17 cellular contexts compared by ENCODE assay signal in the genomic region with DNA sequence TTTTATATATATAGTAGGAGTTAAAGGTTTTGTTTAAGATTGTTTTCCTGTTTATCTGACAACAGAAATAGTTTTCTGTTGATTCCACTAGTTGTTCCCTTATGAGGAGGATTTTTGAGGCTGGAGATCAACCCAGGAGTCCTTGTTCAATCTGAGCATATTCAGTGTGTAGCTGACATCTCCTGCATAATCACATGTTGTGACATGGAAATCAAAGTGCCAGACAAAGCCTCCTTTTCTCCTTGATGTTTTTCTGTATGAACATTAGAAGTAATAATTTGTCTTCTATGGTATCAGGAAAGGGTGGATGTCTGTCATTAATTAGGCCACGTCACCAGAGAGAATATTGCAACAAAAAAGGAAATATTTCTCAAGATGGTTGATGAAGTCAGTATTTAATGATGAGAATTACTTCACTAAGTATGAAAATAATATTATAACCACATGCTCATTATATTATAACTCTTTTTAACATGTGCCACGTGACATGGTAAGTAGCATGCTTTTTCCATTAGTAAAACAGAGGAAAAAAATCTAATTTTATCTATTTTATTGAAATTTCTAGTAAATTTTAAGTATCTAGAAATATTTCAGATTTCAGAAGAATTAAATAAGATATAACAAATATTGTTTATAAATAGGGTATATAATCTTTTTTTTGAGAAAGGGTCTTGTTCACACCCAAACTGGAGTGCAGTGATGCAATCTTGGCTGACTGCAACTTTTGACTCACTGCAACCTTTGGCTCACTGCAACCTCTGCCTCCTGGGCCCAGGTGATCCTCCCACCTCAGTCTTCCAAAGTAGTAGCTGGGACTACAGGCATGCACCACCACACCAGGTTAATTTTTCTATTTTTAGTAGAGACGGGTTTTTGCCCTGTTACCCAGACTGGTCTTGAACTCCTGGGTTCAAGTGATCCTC.
DNase-seq lines count a peak whose midpoint lies in the region; ATAC-seq, FAIRE-seq and TF ChIP-seq lines count a peak whose summit lies in the region.
"Had no signal": no experiment of that assay in that cellular context is flagged by ENCODE, and none has a peak within 500 bp of the region (broad histone marks: within the 10 kb centered on the region; RNA-seq: fewer than 3 reads in every experiment).

No MANE protein-coding gene starts in this region.

- H3K36me3 Mint-ChIP-seq in MCF 10A (ENCODE audit: insufficient read depth, unreplicated experiment), result no peaks in the 10 kb centered on the region

- CTCF ChIA-PET in MCF 10A (lab: Yijun Ruan, JAX), result no interaction called here
- CTCF ChIA-PET in mammary epithelial cell (lab: Charles Lee; ENCODE audit: low non-redundant PET), result no interaction called here
- CTCF ChIA-PET in K562 (lab: Yijun Ruan, JAX; ENCODE audit: low intra/inter-chr PET ratio), result no interaction called here

- H4K20me1 ChIP-seq in mammary epithelial cell (ENCODE audit: insufficient read depth, low read length) (no peaks in the 10 kb centered on the region), K562 (replicated peaks; ENCODE audit: control insufficient read depth, insufficient read depth, low read length) (no peaks in the 10 kb centered on the region)

- H3K9me3 ChIP-seq in mammary epithelial cell (replicated peaks; ENCODE audit: insufficient read depth, low read length) (no peaks in the 10 kb centered on the region), K562 (replicated peaks; ENCODE audit: control insufficient read depth, insufficient read depth, low read depth, low read length) (no peaks in the 10 kb centered on the region), suprapubic skin (no peaks in the 10 kb centered on the region)

- peaks cover 13% of the 10 kb centered on the region for H3K4me1 ChIP-seq in mammary epithelial cell (ENCODE audit: insufficient read depth, low read length)
- no peaks in the 10 kb centered on the region for H3K4me1 ChIP-seq in K562 (replicated peaks in 1 of 2; ENCODE audit: control insufficient read depth in 2 of 2, insufficient read depth in 2 of 2, low read length in 2 of 2)
- peaks cover 12% of the 10 kb centered on the region for H3K4me1 ChIP-seq in suprapubic skin

- H3K79me2 ChIP-seq in mammary epithelial cell (ENCODE audit: insufficient read depth, low read length) (no peaks in the 10 kb centered on the region), K562 (ENCODE audit: control insufficient read depth, insufficient read depth, low read length) (no peaks in the 10 kb centered on the region)

- H3K4me3 ChIP-seq in mammary epithelial cell (replicated peaks in 1 of 3; ENCODE audit: insufficient read depth in 1 of 3, low read depth in 2 of 3, low read length in 3 of 3), result no peak overlapping the region
- no peak overlapping the region for H3K4me3 ChIP-seq in K562
- H3K4me3 ChIP-seq in suprapubic skin, result no peak overlapping the region

- no peaks in the 10 kb centered on the region for H3K9me3 Mint-ChIP-seq in MCF 10A (ENCODE audit: unreplicated experiment)
- H3K9me3 Mint-ChIP-seq: HFFc6 had no signal

- H3K4me3 Mint-ChIP-seq in MCF 10A (ENCODE audit: unreplicated experiment), result no peak overlapping the region
- H3K4me3 Mint-ChIP-seq: HFFc6 had no signal

- no peak for TF ChIP-seq POLR2A in K562 (conservative IDR thresholded peaks at IDR 0.05)
- no peak for TF ChIP-seq POLR2A in suprapubic skin (IDR thresholded peaks at IDR 0.05)

- TF ChIP-seq RAD21 in K562 (CRISPR knock-in tag; conservative IDR thresholded peaks at IDR 0.05 in 1 of 2, IDR thresholded peaks at IDR 0.05 in 1 of 2), result no peak

- H3K4me2 ChIP-seq in mammary epithelial cell (ENCODE audit: insufficient read depth, low read depth, low read length) (no peak overlapping the region), K562 (ENCODE audit: insufficient read depth, low read length) (no peak overlapping the region)

- 62% methylated on average over 3 of the region's 3 CpGs for WGBS in mammary epithelial cell (ENCODE audit: low coverage, missing lambda C conversion rate)
- WGBS in K562 (ENCODE audit: insufficient coverage, low coverage, missing lambda C conversion rate), result 24% methylated on average over 3 of the region's 3 CpGs
- WGBS in suprapubic skin, result 74% methylated on average over 3 of the region's 3 CpGs

- POLR2A ChIA-PET in MCF 10A (lab: Yijun Ruan, JAX), result no interaction called here
- POLR2A ChIA-PET in K562 (lab: Yijun Ruan, JAX), result no interaction called here

- H3K36me3 ChIP-seq in mammary epithelial cell (ENCODE audit: insufficient read depth, low read length) (no peaks in the 10 kb centered on the region), K562 (ENCODE audit: control insufficient read depth, insufficient read depth, low read length) (no peaks in the 10 kb centered on the region), suprapubic skin (no peaks in the 10 kb centered on the region)

- no peak for TF ChIP-seq EP300 in K562 (IDR thresholded peaks at IDR 0.05; ENCODE audit: low read length)
- no peak for TF ChIP-seq EP300 in suprapubic skin (IDR thresholded peaks at IDR 0.05)

- dilution Hi-C loops in mammary epithelial cell (cut with HindIII; ENCODE audit: low sequenced_read_pairs), result no loop called here

- H3K27ac Mint-ChIP-seq in MCF 10A (ENCODE audit: low read depth, unreplicated experiment), result no peak overlapping the region
- H3K27ac Mint-ChIP-seq: HFFc6 had no signal

- H3K27ac ChIP-seq in mammary epithelial cell (ENCODE audit: insufficient read depth, low read depth, low read length) (no peak overlapping the region), K562 (ENCODE audit: extremely low read depth, low read depth, low read length) (no peak overlapping the region), suprapubic skin (peak overlapping the region; percentile 65)

- H3K4me1 Mint-ChIP-seq in MCF 10A (ENCODE audit: insufficient read depth, unreplicated experiment), result peaks cover 6% of the 10 kb centered on the region

- H3K9ac ChIP-seq in mammary epithelial cell (ENCODE audit: insufficient read depth, low read length) (no peak overlapping the region), K562 (ENCODE audit: insufficient read depth in 1 of 2, low read depth in 2 of 2, low read length in 2 of 2) (no peak overlapping the region)

- H3K27me3 ChIP-seq in mammary epithelial cell (ENCODE audit: insufficient read depth, low read length) (no peaks in the 10 kb centered on the region), K562 (ENCODE audit: control insufficient read depth in 2 of 2, insufficient read depth in 2 of 2, low read length in 2 of 2) (no peaks in the 10 kb centered on the region), suprapubic skin (no peaks in the 10 kb centered on the region)

- BruUV-seq in MCF 10A (replicated peaks; lab: Mats Ljungman, UMichigan) (no TSS peak), mammary epithelial cell (replicated peaks; lab: Mats Ljungman, UMichigan) (no TSS peak), K562 (replicated peaks; lab: Mats Ljungman, UMichigan) (no TSS peak)

- no peak for ATAC-seq in K562
- ATAC-seq: Panc1, Right ventricle myocardium inferior, SK-N-SH treated with all-trans-retinoic acid at 6 μM for 48 hours had no signal

- no peaks in the 10 kb centered on the region for H3K9me1 ChIP-seq in K562 (ENCODE audit: control insufficient read depth, insufficient read depth, low read length)

- peak; percentile 35 for DNase-seq in MCF 10A (ENCODE audit: unreplicated experiment)
- no peak for DNase-seq in mammary epithelial cell
- DNase-seq in K562 (ENCODE audit: extremely low read depth in 1 of 4, low spot score in 3 of 4), result no peak
- DNase-seq in fibroblast of peridontal ligament (ENCODE audit: extremely low read depth), result peak; percentile 18
- DNase-seq in suprapubic skin (ENCODE audit: low spot score in 2 of 2), result peak in 1 of 2 donors; percentile 62
- no peak for DNase-seq in NCI-H748 (lab: John Stamatoyannopoulos, UW; ENCODE audit: unreplicated experiment)
- no peak for DNase-seq in CD1c-positive myeloid dendritic cell (ENCODE audit: extremely low spot score)
- DNase-seq in HuH-7.5 (ENCODE audit: low spot score), result no peak
- DNase-seq: C1 segment of cervical spinal cord, GF-D8, HFFc6, MV-4-11, NCI-H1436, NCI-H510A had no signal

- intact Hi-C loops in MCF 10A (cut with micrococcal nuclease), result no loop called here
- intact Hi-C loops in mammary epithelial cell (cut with micrococcal nuclease), result no loop called here
- intact Hi-C loops in K562 (cut with micrococcal nuclease), result no loop called here

- peaks cover 8% of the 10 kb centered on the region for H3K27me3 Mint-ChIP-seq in MCF 10A (ENCODE audit: insufficient read depth, unreplicated experiment)

- in situ Hi-C loops in mammary epithelial cell (cut with MboI; ENCODE audit: low sequenced_read_pairs in 2 of 2), result no loop called here
- in situ Hi-C loops in K562 (cut with MboI), result no loop called here

- no peak for FAIRE-seq in K562 (lab: Jason Lieb, UNC)

- no peak for TF ChIP-seq CTCF in MCF 10A (IDR thresholded peaks at IDR 0.05; ENCODE audit: unreplicated experiment)
- no peak for TF ChIP-seq CTCF in mammary epithelial cell (conservative IDR thresholded peaks at IDR 0.05 in 1 of 2, IDR thresholded peaks at IDR 0.05 in 1 of 2; ENCODE audit: extremely low read depth in 1 of 2, insufficient read depth in 1 of 2, low read depth in 1 of 2, low read length in 2 of 2)
- no peak for TF ChIP-seq CTCF in K562 (IDR thresholded peaks at IDR 0.05 in 2 of 3, conservative IDR thresholded peaks at IDR 0.05 in 1 of 3; ENCODE audit: insufficient read depth in 2 of 3, low read depth in 1 of 3, low read length in 3 of 3)
- TF ChIP-seq CTCF in suprapubic skin (IDR thresholded peaks at IDR 0.05), result no peak

- H2AFZ ChIP-seq in mammary epithelial cell (ENCODE audit: low read depth, low read length) (no peak overlapping the region), K562 (ENCODE audit: low read depth, low read length) (no peak overlapping the region)

TF ChIP-seq in K562, 482 proteins besides CTCF, POLR2A, EP300 and RAD21 (continues in another document):
- TF ChIP-seq RBM22 (IDR thresholded peaks at IDR 0.05; ENCODE audit: low read depth, low read length, poor library complexity, severe bottlenecking), result no peak
- TF ChIP-seq POLR2G (IDR thresholded peaks at IDR 0.05; ENCODE audit: low read depth, low read length), result no peak

Comparison
In these comparisons a context has a peak if more than half of its experiments do, and no peak if none do; other contexts are left out.
1. DNase-seq: peak in MCF 10A (single experiment) and fibroblast of peridontal ligament (single experiment); none in mammary epithelial cell (single experiment), K562 (0 of 4), NCI-H748 (single experiment), CD1c-positive myeloid dendritic cell (single experiment) and HuH-7.5 (single experiment).